7 cellular contexts compared by ENCODE assay signal in the genomic region with DNA sequence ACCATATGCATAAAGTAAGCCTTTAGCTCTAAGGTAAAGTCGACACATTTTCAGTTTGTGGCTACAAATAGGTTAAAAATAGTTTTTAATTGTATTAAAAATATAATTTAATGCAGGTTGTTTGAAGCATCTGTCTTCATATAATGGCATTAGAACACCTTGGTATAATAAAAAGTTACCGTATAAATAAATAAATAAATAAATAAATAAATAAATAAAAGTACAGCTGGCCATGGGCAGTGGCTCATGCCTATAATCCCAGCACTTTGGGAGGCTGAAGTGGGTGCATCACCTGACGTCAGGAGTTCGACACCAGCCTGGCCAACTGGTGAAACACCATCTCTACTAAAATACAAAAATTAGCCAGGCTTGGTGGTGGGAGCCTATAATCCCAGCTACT.
"Had no signal": no experiment of that assay in that cellular context is flagged by ENCODE, and none has a peak within 500 bp of the region (broad histone marks: within the 10 kb centered on the region; RNA-seq: fewer than 3 reads in every experiment).

No MANE protein-coding gene starts in this region.

- H3K27ac ChIP-seq: HL-60, KMS-11 had no signal

- ATAC-seq: HepG2, K562 had no signal

- H3K4me3 ChIP-seq: K562 had no signal

- FAIRE-seq: HepG2, K562 had no signal

- DNase-seq: IMR-90, KBM-7, KG1 had no signal

- H3K4me2 ChIP-seq: KMS-11 had no signal
